ENCODE assay signal across 8 cellular contexts in genomic region chr15:41115088-41115651, GRCh38. TPM values are rescaled to one million over a fixed set of nuclear protein-coding genes. Genes with fewer than 3 reads are reported as not detected.
DNase-seq lines count a peak whose midpoint lies in the region; ATAC-seq and TF ChIP-seq lines count a peak whose summit lies in the region.

No MANE protein-coding gene starts in this region.

- DNase-seq in activated CD4-positive, CD25-positive, alpha-beta regulatory T cell treated with anti-CD3 and anti-CD28 coated beads, Interleukin-2, amount 50 U/mL, for 16 hours (ENCODE audit: low read depth, low spot score) = peak; percentile 59
- DNase-seq in SK-N-SH (peak; percentile 53), esophagus muscularis mucosa (ENCODE audit: extremely low spot score) (no peak), cortex of kidney (lab: John Stamatoyannopoulos, UW) (no peak)

- peak; percentile 32; the same call in 1 of the 2 replicates for TF ChIP-seq RAD21 in SK-N-SH (IDR thresholded peaks at IDR 0.05; ENCODE audit: low read length)

- H3K9me3 ChIP-seq in SK-N-SH = no peaks in the 10 kb centered on the region
- H3K9me3 ChIP-seq in esophagus muscularis mucosa = no peaks in the 10 kb centered on the region
- no peaks in the 10 kb centered on the region for H3K9me3 ChIP-seq in neuron (ENCODE audit: low read length)

- H3K4me3 ChIP-seq in SK-N-SH (ENCODE audit: low read depth in 2 of 2, low read length in 1 of 2) = peak overlapping the region; percentile 70 to 94
- peak overlapping the region; percentile 90 to 99 (median 93) for H3K4me3 ChIP-seq in esophagus muscularis mucosa
- H3K4me3 ChIP-seq in neuron (ENCODE audit: low read length) = peak overlapping the region; percentile 90

- intact Hi-C loops in esophagus muscularis mucosa (cut with DNase I) = loop anchor here (5.0 to 10.0 kb wide), 3 partner anchors 167 to 300 kb away; partner anchors contain the start of gene RTF1

- H3K36me3 ChIP-seq in SK-N-SH (replicated peaks in 1 of 2; ENCODE audit: control insufficient read depth in 1 of 2, insufficient read depth in 2 of 2, low read length in 1 of 2) = peaks cover 0 to 13% of the 10 kb centered on the region in 2 experiments
- H3K36me3 ChIP-seq in esophagus muscularis mucosa = peaks cover 0 to 11% (median 7%) of the 10 kb centered on the region in 4 donors
- H3K36me3 ChIP-seq in neuron (ENCODE audit: insufficient read depth, low read length) = peaks cover 17% of the 10 kb centered on the region

- under 1% methylated on average over 11 of the region's 11 CpGs for WGBS in SK-N-SH (ENCODE audit: low lambda C conversion rate)
- 0% methylated on average over 9 of the region's 11 CpGs for WGBS in esophagus muscularis mucosa

- H3F3A ChIP-seq in SK-N-SH (replicated peaks; ENCODE audit: insufficient read depth) = peaks cover 11% of the 10 kb centered on the region

- CTCF ChIA-PET in SK-N-SH (lab: Yijun Ruan, JAX) = interaction anchor here (0.7 to 1.7 kb wide), 5 partner anchors 12 to 211 kb away, joined by 3 to 6 read pairs (median 4); no protein-coding TSS in a partner anchor

- H3K79me2 ChIP-seq in SK-N-SH (ENCODE audit: insufficient read depth) = peaks cover 56% of the 10 kb centered on the region

- H3K9me2 ChIP-seq in SK-N-SH = no peaks in the 10 kb centered on the region

- no peaks in the 10 kb centered on the region for H3K27me3 ChIP-seq in SK-N-SH (ENCODE audit: insufficient read depth)
- no peaks in the 10 kb centered on the region for H3K27me3 ChIP-seq in esophagus muscularis mucosa
- H3K27me3 ChIP-seq in neuron (ENCODE audit: insufficient read depth, low read length) = no peaks in the 10 kb centered on the region

- POLR2A ChIA-PET in SK-N-SH (lab: Yijun Ruan, JAX) = interaction anchor here (1.2 to 1.5 kb wide), 4 partner anchors 116 to 421 kb away, joined by 3 to 9 read pairs (median 4); partner anchors contain the start of genes CHAC1, CHP1, EXD1 and RAD51

- ATAC-seq in activated CD4-positive, CD25-positive, alpha-beta regulatory T cell treated with anti-CD3 and anti-CD28 coated beads, Interleukin-2, amount 50 U/mL, for 24 hours = no peak
- peak; percentile 40 for ATAC-seq in HG03159 (IDR thresholded peaks at IDR 0.05; ENCODE audit: unreplicated experiment)
- no peak for ATAC-seq in HG02840 (IDR thresholded peaks at IDR 0.05; ENCODE audit: low FRiP score, unreplicated experiment)

- no peak for TF ChIP-seq POLR2A in esophagus muscularis mucosa (IDR thresholded peaks at IDR 0.05; ENCODE audit: low read depth)

- H3K4me1 ChIP-seq in SK-N-SH (ENCODE audit: control insufficient read depth in 1 of 2, insufficient read depth in 2 of 2, low read depth in 1 of 2, low read length in 1 of 2) = peaks cover 3 to 7% of the 10 kb centered on the region in 2 experiments; a peak in 1 of 4 replicates
- H3K4me1 ChIP-seq in esophagus muscularis mucosa = peaks cover 12 to 44% (median 30%) of the 10 kb centered on the region in 4 donors
- H3K4me1 ChIP-seq in neuron (ENCODE audit: insufficient read depth, low read length) = peaks cover 10% of the 10 kb centered on the region

- TF ChIP-seq CTCF in SK-N-SH (IDR thresholded peaks at IDR 0.05) (peak; percentile 39), esophagus muscularis mucosa (IDR thresholded peaks at IDR 0.05) (no peak)

- H4K20me1 ChIP-seq in SK-N-SH (ENCODE audit: insufficient read depth) = no peaks in the 10 kb centered on the region

- H3K27ac ChIP-seq in SK-N-SH (ENCODE audit: low read depth in 2 of 2, low read length in 1 of 2) = peak overlapping the region; percentile 96 to 98; a peak in 3 of 4 replicates
- H3K27ac ChIP-seq in esophagus muscularis mucosa (replicated peaks in 1 of 4) = peak overlapping the region; percentile 99 to 100 (median 99)

- peak overlapping the region; percentile 69; the same call in 1 of the 2 replicates for H2AFZ ChIP-seq in SK-N-SH (ENCODE audit: low read depth)
- H2AFZ ChIP-seq in neuron (ENCODE audit: low read depth, low read length) = peak overlapping the region; percentile 76

- H3K4me2 ChIP-seq in SK-N-SH = peak overlapping the region; percentile 77

- TF ChIP-seq EP300 in SK-N-SH (IDR thresholded peaks at IDR 0.05; ENCODE audit: borderline replicate concordance in 1 of 2, low read depth in 1 of 2, low read length in 1 of 2) = no peak
- no peak for TF ChIP-seq EP300 in esophagus muscularis mucosa (IDR thresholded peaks at IDR 0.05)

- peak overlapping the region; percentile 100 for H3K9ac ChIP-seq in SK-N-SH

TF ChIP-seq in SK-N-SH, 30 proteins besides CTCF, POLR2A, EP300 and RAD21:
- no peak for TF ChIP-seq EZH2phosphoT487 (IDR thresholded peaks at IDR 0.05; ENCODE audit: borderline replicate concordance, low read depth)
- TF ChIP-seq SMC3 (IDR thresholded peaks at IDR 0.05; ENCODE audit: low read depth, low read length) = 0 out of 2 replicates have a peak, but pooled peaks have one; percentile 16

RNA-seq across cellular contexts. Expression of gene INO80, which starts 0.9 kb away (rescaled TPM):
- polyA plus RNA-seq in SK-N-SH (2012; rRNA removed) = 4.6 and 5.2 TPM in 2 replicates
- polyA plus RNA-seq in SK-N-SH (2012; cell fraction: cytosol; rRNA removed) = 4.8 and 7.3 TPM in 2 replicates
- 11.5 and 12.7 TPM in 2 replicates for polyA plus RNA-seq in SK-N-SH (2012; cell fraction: nucleus; rRNA removed)
- 10 to 100 TPM; 22.4 to 28.7 (median 24.0) TPM for total RNA-seq in esophagus muscularis mucosa

Comparison
In these comparisons a context has a peak if more than half of its experiments do, and no peak if none do; other contexts are left out.
1. DNase-seq: peak in activated CD4-positive, CD25-positive, alpha-beta regulatory T cell treated with anti-CD3 and anti-CD28 coated beads, Interleukin-2, amount 50 U/mL, for 16 hours (single experiment) and SK-N-SH (single experiment); none in esophagus muscularis mucosa (single experiment) and cortex of kidney (single experiment).
2. Peak in every context shown above with its lines, with median percentiles within 50 percentile points of each other: H3K4me3 ChIP-seq.